In genomic region chrX:118420462-118420861, GRCh38 we compare ENCODE assay signal across 9 cellular contexts.
DNase-seq lines count a peak whose midpoint lies in the region; ATAC-seq, FAIRE-seq and TF ChIP-seq lines count a peak whose summit lies in the region.
"Had no signal": no experiment of that assay in that cellular context is flagged by ENCODE, and none has a peak within 500 bp of the region (broad histone marks: within the 10 kb centered on the region; RNA-seq: fewer than 3 reads in every experiment).

No MANE protein-coding gene starts in this region.

- peaks cover 0 to 3% of the 10 kb centered on the region in 2 donors for H3K27me3 Mint-ChIP-seq in T-cell
- H3K27me3 Mint-ChIP-seq: IgD-negative memory B cell had no signal

- no peak overlapping the region for H3K4me3 Mint-ChIP-seq in T-cell
- H3K4me3 Mint-ChIP-seq: IgD-negative memory B cell had no signal

- peak overlapping the region in 1 of 2 donors; percentile 1 for H3K27ac Mint-ChIP-seq in T-cell

- in situ Hi-C loops in brain microvascular endothelial cell (cut with HindIII; ENCODE audit: low pct_ligation_motif_present, low sequenced_read_pairs) = no loop called here

- POLR2A ChIA-PET in T-cell (lab: Charles Lee) = no interaction called here

- H3K36me3 Mint-ChIP-seq in T-cell = peaks cover 43% of the 10 kb centered on the region
- H3K36me3 Mint-ChIP-seq: IgD-negative memory B cell had no signal

- peak; percentile 46 for DNase-seq in brain microvascular endothelial cell
- no peak for DNase-seq in omental fat pad (ENCODE audit: low spot score)
- no peak for DNase-seq in RCC 7860 (ENCODE audit: low spot score)
- no peak for DNase-seq in NCI-H1436 treated with DMSO at 0.1 percent for 48 hours (lab: John Stamatoyannopoulos, UW)
- DNase-seq in T-cell = no peak

- H3K36me3 ChIP-seq in brain microvascular endothelial cell (replicated peaks) = no peaks in the 10 kb centered on the region

- peak overlapping the region; percentile 71 for H3K27ac ChIP-seq in brain microvascular endothelial cell

- TF ChIP-seq CTCF in brain microvascular endothelial cell (IDR thresholded peaks at IDR 0.05; ENCODE audit: low read depth, low read length, missing control alignments) (no peak), omental fat pad (IDR thresholded peaks at IDR 0.05) (no peak)

- ATAC-seq in GM18873 (IDR thresholded peaks at IDR 0.05; ENCODE audit: low FRiP score, unreplicated experiment) = peak; percentile 47
- peak; percentile 68 for ATAC-seq in HG03095 (IDR thresholded peaks at IDR 0.05; ENCODE audit: unreplicated experiment)
- peak; percentile 97 for ATAC-seq in omental fat pad (ENCODE audit: low FRiP score)
- no peak for ATAC-seq in GM19023 (IDR thresholded peaks at IDR 0.05; ENCODE audit: unreplicated experiment)
- ATAC-seq in T-cell (replicated peaks in 1 of 4) = no peak

- H3K9me3 Mint-ChIP-seq in T-cell = no peaks in the 10 kb centered on the region

- H3K27me3 ChIP-seq in brain microvascular endothelial cell (replicated peaks) = no peaks in the 10 kb centered on the region

- H3K4me3 ChIP-seq in brain microvascular endothelial cell (ENCODE audit: low read depth, low read length) = no peak overlapping the region

- peaks cover 4 to 23% (median 5%) of the 10 kb centered on the region in 3 donors for H3K4me1 Mint-ChIP-seq in T-cell

- no peak for FAIRE-seq in RCC 7860 (lab: Jason Lieb, UNC)

- CTCF ChIA-PET in T-cell (lab: Charles Lee) = interaction anchor here in 1 of 2 donors (0.6 kb wide), 1 partner anchor 118 kb away, joined by 3 read pairs; no protein-coding TSS in a partner anchor

Comparison
In these comparisons a context has a peak if more than half of its experiments do, and no peak if none do; other contexts are left out.
1. ATAC-seq: peak in GM18873 (single experiment), HG03095 (single experiment) and omental fat pad (single experiment); none in GM19023 (single experiment) and T-cell (0 of 4).